In genomic region chr2:113888641-113889470, GRCh38 we compare ENCODE assay signal across 8 cellular contexts. TPM values are rescaled to one million over a fixed set of nuclear protein-coding genes. Genes with fewer than 3 reads are reported as not detected.
A peak's percentile ranks its signal among the peaks of the same experiment; 100 is the strongest.
DNase-seq lines count a peak whose midpoint lies in the region; ATAC-seq and TF ChIP-seq lines count a peak whose summit lies in the region.

No MANE protein-coding gene starts in this region.

- H3K36me3 ChIP-seq in mesodermal cell (ENCODE audit: control insufficient read depth, insufficient read depth, low read length) = peaks cover 9% of the 10 kb centered on the region
- H3K36me3 ChIP-seq in uterus = no peaks in the 10 kb centered on the region

- H3K4me1 ChIP-seq in mesodermal cell (ENCODE audit: control insufficient read depth, insufficient read depth, low read length, poor library complexity, severe bottlenecking) (peaks cover 19% of the 10 kb centered on the region), uterus (no peaks in the 10 kb centered on the region)

- WGBS in mesodermal cell (ENCODE audit: insufficient coverage in 2 of 2), 2 experiments = 0 to 7% methylated on average over 2 to 6 of the region's 14 CpGs

- no peak for TF ChIP-seq POLR2A in uterus (IDR thresholded peaks at IDR 0.05)

- H3K27me3 ChIP-seq in uterus = no peaks in the 10 kb centered on the region

- ATAC-seq in Right ventricle myocardium inferior = no peak
- no peak for ATAC-seq in left cardiac atrium
- ATAC-seq in esophagus mucosa = no peak

- intact Hi-C loops in Right ventricle myocardium inferior (cut with DNase I) = no loop called here
- intact Hi-C loops in left cardiac atrium (cut with DNase I) = loop anchor here in 1 of 2 donors (2.0 kb wide), 1 partner anchor 132 kb away; the partner anchor contains the start of gene SLC35F5
- intact Hi-C loops in uterus (cut with DNase I; ENCODE audit: low total_unique reads) = no loop called here

- H3K27ac ChIP-seq in caudate nucleus (ENCODE audit: low read depth, low read length) (peak overlapping the region; percentile 90), mesodermal cell (ENCODE audit: low read depth, low read length, severe bottlenecking) (peak overlapping the region; percentile 99), uterus (peak overlapping the region; percentile 89 to 94)

- H3K4me3 ChIP-seq in mesodermal cell (ENCODE audit: extremely low read depth, insufficient read depth, low read length, poor library complexity, severe bottlenecking) (peak overlapping the region; percentile 98), uterus (peak overlapping the region; percentile 90 to 91)

- DNase-seq in Right ventricle myocardium inferior (ENCODE audit: missing footprints) (peak; percentile 72), left cardiac atrium (no peak), caudate nucleus (lab: John Stamatoyannopoulos, UW) (no peak), uterus (no peak), NCI-H446 (lab: John Stamatoyannopoulos, UW) (no peak), NCI-H345 (lab: John Stamatoyannopoulos, UW) (no peak)

- TF ChIP-seq CTCF in uterus (IDR thresholded peaks at IDR 0.05) = no peak

- H3K9me3 ChIP-seq in mesodermal cell (ENCODE audit: control insufficient read depth, low read length) (no peaks in the 10 kb centered on the region), uterus (no peaks in the 10 kb centered on the region)

RNA-seq across cellular contexts. Expression of gene ACTR3, which starts 1.0 kb away (rescaled TPM):
- total RNA-seq in Right ventricle myocardium inferior = 115 TPM
- 100 to 1,000 TPM; 132 to 184 TPM for total RNA-seq in left cardiac atrium
- 138 TPM for polyA plus RNA-seq in mesodermal cell (2013, experiment 1 of 2)
- polyA plus RNA-seq in mesodermal cell (2013, experiment 2 of 2) = 141 TPM
- total RNA-seq in uterus = 100 to 1,000 TPM in 3 of 4 donors, 10 to 100 TPM in 1; 70.0 to 179 (median 162) TPM
- 295 TPM for total RNA-seq in esophagus mucosa
